In the genomic region with DNA sequence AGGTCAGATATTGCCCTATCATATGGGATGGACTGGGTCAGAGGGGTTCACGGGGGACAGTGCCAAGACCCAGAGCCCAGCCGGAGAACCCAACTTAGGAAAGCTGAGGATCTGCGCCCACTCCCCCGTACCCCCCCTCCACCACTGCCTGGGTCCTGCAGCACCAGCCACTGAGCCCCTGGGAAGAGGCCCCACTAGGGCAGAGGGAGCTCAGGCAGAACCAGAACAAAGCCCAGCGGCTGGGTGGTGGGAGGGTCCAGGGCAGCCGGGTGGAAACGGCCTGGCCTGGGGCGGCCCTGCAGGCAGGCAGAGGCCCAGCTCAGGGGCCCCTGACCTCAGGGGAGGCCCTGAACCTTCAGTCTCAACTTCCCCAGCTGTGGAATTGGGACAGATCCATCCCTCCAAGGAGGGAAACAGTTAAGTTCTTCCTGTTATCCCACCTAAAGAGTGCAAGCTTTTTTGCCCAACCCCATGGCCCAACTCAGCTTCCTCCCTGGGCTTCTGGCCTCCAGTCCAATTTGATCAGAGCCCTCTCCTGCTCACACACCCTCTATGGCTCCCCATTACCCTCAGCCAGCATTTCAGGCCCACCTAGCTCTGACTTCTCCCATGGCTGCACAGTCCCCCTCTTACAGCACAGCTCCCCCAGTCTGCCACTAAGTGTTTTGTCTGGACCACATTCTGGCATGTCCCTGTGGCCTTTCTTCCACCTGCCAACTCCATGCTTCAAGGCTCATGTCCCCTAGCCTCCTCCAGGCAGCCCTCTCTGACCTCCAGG, we compare ENCODE assay signal across 12 cellular contexts. TPM values are rescaled to one million over a fixed set of nuclear protein-coding genes. Genes with fewer than 3 reads are reported as not detected.
DNase-seq lines count a peak whose midpoint lies in the region; ATAC-seq, FAIRE-seq and TF ChIP-seq lines count a peak whose summit lies in the region.
"Had no signal": no experiment of that assay in that cellular context is flagged by ENCODE, and none has a peak within 500 bp of the region (broad histone marks: within the 10 kb centered on the region; RNA-seq: fewer than 3 reads in every experiment).

No MANE protein-coding gene starts in this region.

- H2AFZ ChIP-seq in IMR-90 (replicated peaks; ENCODE audit: low read length, poor library complexity) = no peak overlapping the region

- WGBS in IMR-90 (ENCODE audit: extremely low coverage in 2 of 2, insufficient read length in 1 of 2), 2 experiments = no CpG with 5 or more reads among the region's 8 CpGs

- H3K4me3 ChIP-seq in IMR-90 (ENCODE audit: insufficient read depth, low read depth, low read length) (no peak overlapping the region), colonic mucosa (peak overlapping the region; percentile 80), muscle layer of colon (ENCODE audit: low read depth in 1 of 2, low read length in 2 of 2) (peak overlapping the region in 1 of 2 donors; percentile 78)

- H3K79me1 ChIP-seq in IMR-90 (ENCODE audit: low read depth in 1 of 2, low read length in 2 of 2) = peaks cover 29 to 55% of the 10 kb centered on the region in 2 experiments

- DNase-seq in 8988T = peak; percentile 33
- DNase-seq in IMR-90 = no peak
- DNase-seq in colonic mucosa = no peak
- no peak for DNase-seq in GM20000 (ENCODE audit: low spot score)
- DNase-seq in GM19239 (ENCODE audit: insufficient read length, low spot score) = no peak
- DNase-seq in COLO668 (lab: John Stamatoyannopoulos, UW; ENCODE audit: unreplicated experiment) = no peak
- DNase-seq: activated CD8-positive, alpha-beta T cell treated with anti-CD3 and anti-CD28 coated beads, Interleukin-2, amount 10 ng/mL, durations not matched to agents 7 days and 5 days; COR-L47; KG1 had no signal

- H3K36me3 ChIP-seq in IMR-90 (ENCODE audit: control insufficient read depth, insufficient read depth, low read length) (peaks cover 15% of the 10 kb centered on the region; the same call in 1 of the 2 replicates), colonic mucosa (no peaks in the 10 kb centered on the region), muscle layer of colon (ENCODE audit: insufficient read depth, low read length) (peaks cover 11% of the 10 kb centered on the region)

- H3K4ac ChIP-seq in IMR-90 (ENCODE audit: low read depth, low read length) = peak overlapping the region; percentile 60

- peak overlapping the region in 1 of 2 experiments; percentile 48; a peak in 1 of 4 replicates for H4K8ac ChIP-seq in IMR-90 (ENCODE audit: low read depth in 2 of 2, low read length in 2 of 2)

- peak overlapping the region; percentile 42 for H2AK9ac ChIP-seq in IMR-90 (replicated peaks; ENCODE audit: low read depth, low read length, poor library complexity)

- no peak overlapping the region for H4K91ac ChIP-seq in IMR-90 (ENCODE audit: insufficient read depth, low read depth, low read length)

- ATAC-seq in IMR-90 (ENCODE audit: low read depth) (no peak), GM19467 (IDR thresholded peaks at IDR 0.05; ENCODE audit: unreplicated experiment) (no peak)
- ATAC-seq: activated CD8-positive, alpha-beta T cell treated with anti-CD3 and anti-CD28 coated beads, Interleukin-2, amount 10 ng/mL, durations not matched to agents 7 days and 5 days had no signal

- TF ChIP-seq CTCF in IMR-90 (conservative IDR thresholded peaks at IDR 0.05; ENCODE audit: low read depth, low read length) (no peak), colonic mucosa (IDR thresholded peaks at IDR 0.05) (no peak), GM20000 (IDR thresholded peaks at IDR 0.05; ENCODE audit: extremely low read depth, missing control alignments) (no peak)

- H3K9ac ChIP-seq in IMR-90 (ENCODE audit: low read depth, low read length) (no peak overlapping the region), colonic mucosa (ENCODE audit: low read depth in 2 of 2, low read length in 2 of 2) (peak overlapping the region in 1 of 2 donors; percentile 95), muscle layer of colon (ENCODE audit: low read length) (no peak overlapping the region)

- in situ Hi-C loops in IMR-90 (cut with MboI; ENCODE audit: low sequenced_read_pairs) = no loop called here

- no peaks in the 10 kb centered on the region for H3K27me3 ChIP-seq in IMR-90 (ENCODE audit: control insufficient read depth, insufficient read depth, low read length)
- no peaks in the 10 kb centered on the region for H3K27me3 ChIP-seq in colonic mucosa
- no peaks in the 10 kb centered on the region for H3K27me3 ChIP-seq in muscle layer of colon (ENCODE audit: control insufficient read depth in 1 of 2, insufficient read depth in 2 of 2, low read length in 2 of 2)
- H3K27me3 ChIP-seq: cardiac muscle cell had no signal

- no peak overlapping the region for H2BK5ac ChIP-seq in IMR-90 (ENCODE audit: low read depth, low read length, poor library complexity, severe bottlenecking)

- peak overlapping the region; percentile 17; the same call in 1 of the 2 replicates for H3K4me2 ChIP-seq in IMR-90 (ENCODE audit: low read depth, low read length)

- H3K27ac ChIP-seq in IMR-90 (ENCODE audit: insufficient read depth, low read length) (no peak overlapping the region), colonic mucosa (peak overlapping the region; percentile 86), muscle layer of colon (ENCODE audit: low read depth, low read length) (peak overlapping the region; percentile 87)

- POLR2A ChIA-PET in IMR-90 (lab: Charles Lee; ENCODE audit: unreplicated experiment) = no interaction called here

- H3K56ac ChIP-seq in IMR-90 (ENCODE audit: extremely low read depth, insufficient read depth, low read length) = no peak overlapping the region

- H4K5ac ChIP-seq in IMR-90 (ENCODE audit: low read depth, low read length) = no peak overlapping the region

- dilution Hi-C loops in IMR-90 (cut with HindIII; ENCODE audit: low sequenced_read_pairs, unreplicated experiment) = no loop called here

- peak overlapping the region; percentile 80; the same call in 1 of the 2 replicates for H2AK5ac ChIP-seq in IMR-90 (ENCODE audit: low read depth, low read length)

- CTCF ChIA-PET in IMR-90 (lab: Yijun Ruan, JAX) = no interaction called here

- no peak overlapping the region for H2BK15ac ChIP-seq in IMR-90 (ENCODE audit: low read depth, low read length)

- H3K14ac ChIP-seq in IMR-90 (replicated peaks; ENCODE audit: low read depth, low read length) = no peak overlapping the region

- peaks cover 28% of the 10 kb centered on the region for H4K20me1 ChIP-seq in IMR-90 (ENCODE audit: insufficient read depth, low read length)

- no peak overlapping the region for H3K18ac ChIP-seq in IMR-90 (ENCODE audit: low read depth, low read length)

- no peak overlapping the region for H2BK120ac ChIP-seq in IMR-90 (ENCODE audit: low read depth, low read length)

- no peak for TF ChIP-seq POLR2A in IMR-90 (IDR thresholded peaks at IDR 0.05; ENCODE audit: low read depth, low read length)

- no peak for FAIRE-seq in GM19239 (lab: Jason Lieb, UNC)

- intact Hi-C loops in IMR-90 (cut with micrococcal nuclease) (no loop called here), colonic mucosa (cut with DNase I) (no loop called here)

- H3K9me1 ChIP-seq in IMR-90 (ENCODE audit: insufficient read depth, low read length) = 0 out of 2 replicates have a peak, but pooled peaks cover 3% of the 10 kb centered on the region

- no peak for TF ChIP-seq RAD21 in IMR-90 (IDR thresholded peaks at IDR 0.05; ENCODE audit: low read length)

- H3K4me1 ChIP-seq in IMR-90 (ENCODE audit: control insufficient read depth, insufficient read depth, low read length) = peaks cover 10% of the 10 kb centered on the region
- peaks cover 38% of the 10 kb centered on the region for H3K4me1 ChIP-seq in colonic mucosa
- peaks cover 22% of the 10 kb centered on the region for H3K4me1 ChIP-seq in muscle layer of colon (ENCODE audit: insufficient read depth, low read length)

- H3K9me3 ChIP-seq in IMR-90 (ENCODE audit: control insufficient read depth, insufficient read depth, low read length) = no peaks in the 10 kb centered on the region
- no peaks in the 10 kb centered on the region for H3K9me3 ChIP-seq in colonic mucosa
- H3K9me3 ChIP-seq in muscle layer of colon (ENCODE audit: low read length) = no peaks in the 10 kb centered on the region

- H3K23ac ChIP-seq in IMR-90 (ENCODE audit: low read depth, low read length) = peak overlapping the region; percentile 91; the same call in 1 of the 2 replicates

- H2BK20ac ChIP-seq in IMR-90 (ENCODE audit: low read depth, low read length) = no peak overlapping the region

- no TSS peak for BruUV-seq in IMR-90 (replicated peaks; lab: Mats Ljungman, UMichigan)

TF ChIP-seq in IMR-90, 13 proteins besides CTCF, POLR2A, EP300 and RAD21 (continues in another document):
- no peak for TF ChIP-seq USF2 (IDR thresholded peaks at IDR 0.05; ENCODE audit: low read depth, low read length)

RNA-seq across cellular contexts. Expression of gene NR2F6, which starts 3.1 kb away (rescaled TPM):
- total RNA-seq in IMR-90 (2012; rRNA removed) (8.4 and 10.0 TPM in 2 replicates), colonic mucosa (100 to 1,000 TPM; 129 to 195 TPM)
- polyA plus RNA-seq in IMR-90 (2012; rRNA removed) = 20.5 and 28.5 TPM in 2 replicates
- 18.7 and 47.4 TPM in 2 replicates for polyA plus RNA-seq in IMR-90 (2012; cell fraction: cytosol; rRNA removed)
- 17.3 and 46.5 TPM in 2 replicates for polyA plus RNA-seq in IMR-90 (2012; cell fraction: nucleus; rRNA removed; ENCODE audit: low replicate concordance)

RNA-seq across cellular contexts. Expression of gene OCEL1, which starts 16.6 kb away (rescaled TPM):
- 0.83 and 1.1 TPM in 2 replicates for total RNA-seq in IMR-90 (2012; rRNA removed)
- polyA plus RNA-seq in IMR-90 (2012; rRNA removed) = 5.7 and 7.2 TPM in 2 replicates
- polyA plus RNA-seq in IMR-90 (2012; cell fraction: cytosol; rRNA removed) = 6.4 and 8.3 TPM in 2 replicates
- polyA plus RNA-seq in IMR-90 (2012; cell fraction: nucleus; rRNA removed; ENCODE audit: low replicate concordance) = 10.6 and 10.7 TPM in 2 replicates
- total RNA-seq in colonic mucosa = 10 to 100 TPM; 35.7 to 46.9 TPM

RNA-seq across cellular contexts. Expression of gene USHBP1, which starts 21.9 kb away (rescaled TPM):
- total RNA-seq in IMR-90 (2012; rRNA removed) = not detected in 2 replicates
- not detected in 2 replicates for polyA plus RNA-seq in IMR-90 (2012; rRNA removed)
- polyA plus RNA-seq in IMR-90 (2012; cell fraction: cytosol; rRNA removed) = not detected in 2 replicates
- 0.05 and 0.07 TPM in 2 replicates for polyA plus RNA-seq in IMR-90 (2012; cell fraction: nucleus; rRNA removed; ENCODE audit: low replicate concordance)
- total RNA-seq in colonic mucosa = 1 to 10 TPM; 1.1 to 1.3 TPM
- total RNA-seq: activated CD8-positive, alpha-beta T cell treated with anti-CD3 and anti-CD28 coated beads, Interleukin-2, amount 10 ng/mL, durations not matched to agents 7 days and 5 days had no signal

RNA-seq across cellular contexts. Expression of gene BABAM1, which starts 24.6 kb away (rescaled TPM):
- total RNA-seq in IMR-90 (2012; rRNA removed) (76.7 and 101 TPM in 2 replicates), colonic mucosa (10 to 100 TPM; 73.7 to 94.7 TPM)
- polyA plus RNA-seq in IMR-90 (2012; rRNA removed) = 95.1 and 106 TPM in 2 replicates
- polyA plus RNA-seq in IMR-90 (2012; cell fraction: cytosol; rRNA removed) = 102 and 118 TPM in 2 replicates
- polyA plus RNA-seq in IMR-90 (2012; cell fraction: nucleus; rRNA removed; ENCODE audit: low replicate concordance) = 135 and 157 TPM in 2 replicates

RNA-seq across cellular contexts. Expression of gene USE1, which starts 27.5 kb away (rescaled TPM):
- total RNA-seq in IMR-90 (2012; rRNA removed) (17.2 and 18.1 TPM in 2 replicates), colonic mucosa (10 to 100 TPM; 18.2 to 22.4 TPM)
- polyA plus RNA-seq in IMR-90 (2012; rRNA removed) = 24.2 and 28.7 TPM in 2 replicates
- 34.3 and 38.4 TPM in 2 replicates for polyA plus RNA-seq in IMR-90 (2012; cell fraction: cytosol; rRNA removed)
- 59.3 and 74.9 TPM in 2 replicates for polyA plus RNA-seq in IMR-90 (2012; cell fraction: nucleus; rRNA removed; ENCODE audit: low replicate concordance)

Comparison
In these comparisons a context has a peak if more than half of its experiments do, and no peak if none do; other contexts are left out.
1. RNA of gene NR2F6, which starts 3.1 kb away (total RNA-seq): 129 to 195 TPM in colonic mucosa; 8.4 to 10.0 TPM in IMR-90; every median in the first group is over 10 times any median in the second.
2. RNA of gene OCEL1, which starts 16.6 kb away (total RNA-seq): 35.7 to 46.9 TPM in colonic mucosa; 0.83 to 1.1 TPM in IMR-90; every median in the first group is over 10 times any median in the second.